Comparison of ENCODE assay signal across 18 cellular contexts in the genomic region with DNA sequence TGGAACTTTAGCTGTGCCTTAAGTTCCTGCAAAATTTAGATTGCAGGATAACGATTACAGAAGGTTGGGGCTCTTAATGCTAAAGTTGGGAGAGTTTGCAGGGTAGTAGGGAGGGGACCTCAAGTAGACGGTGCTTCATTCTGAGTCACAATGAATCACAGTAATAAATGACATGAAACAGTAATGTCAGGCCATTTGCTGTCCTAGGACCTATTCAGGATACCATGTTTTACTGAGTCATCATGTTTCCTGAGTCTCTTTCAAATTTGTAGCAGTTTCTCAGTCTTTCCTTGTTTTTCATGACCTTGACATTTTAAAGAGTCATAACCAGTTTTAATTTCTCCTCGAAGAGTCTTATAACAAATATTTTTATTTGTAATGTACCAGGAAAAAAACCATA.
"Had no signal": no experiment of that assay in that cellular context is flagged by ENCODE, and none has a peak within 500 bp of the region (broad histone marks: within the 10 kb centered on the region; RNA-seq: fewer than 3 reads in every experiment).

No MANE protein-coding gene starts in this region.

- H3K27me3 ChIP-seq: gastrocnemius medialis, neural progenitor cell, pancreas, upper lobe of left lung had no signal

- H3K27me3 Mint-ChIP-seq: activated CD4-positive, alpha-beta memory T cell treated with anti-CD3 and anti-CD28 coated beads, Interleukin-2, amount 10 ng/mL, durations not matched to agents 7 days and 5 days had no signal

- H3K4me3 ChIP-seq: gastrocnemius medialis, neural progenitor cell, pancreas, upper lobe of left lung had no signal

- H3K4me1 ChIP-seq: gastrocnemius medialis, neural progenitor cell, pancreas, upper lobe of left lung had no signal

- DNase-seq: activated CD4-positive, alpha-beta memory T cell treated with anti-CD3 and anti-CD28 coated beads, Interleukin-2, amount 10 ng/mL, durations not matched to agents 7 days and 5 days; activated CD4-positive, alpha-beta T cell treated with anti-CD3 and anti-CD28 coated beads for 1 hour; activated gamma-delta T cell treated with Interleukin-2 at 50 U/mL for 16 hours; activated naive CD8-positive, alpha-beta T cell treated with anti-CD3 and anti-CD28 coated beads for 36 hours; activated T-cell treated with anti-CD3 and anti-CD28 coated beads, Interleukin-2, amount 50 U/mL, for 72 hours; gastrocnemius medialis; islet precursor cell; pancreas; retina; small intestine; stimulated activated CD4-positive, alpha-beta T cell treated with anti-CD3 and anti-CD28 coated beads, Interleukin-2, amount 100 ng/mL, for 24 hours; stimulated activated naive CD4-positive, alpha-beta T cell; substantia nigra; upper lobe of left lung had no signal

- H3K9ac ChIP-seq: neural progenitor cell had no signal

- H3K27ac ChIP-seq: gastrocnemius medialis, neural progenitor cell, pancreas, upper lobe of left lung had no signal

- H3K36me3 Mint-ChIP-seq: activated naive CD8-positive, alpha-beta T cell treated with anti-CD3 and anti-CD28 coated beads for 36 hours; mesothelial cell of epicardium; neural progenitor cell had no signal

- H3K4me2 ChIP-seq: neural progenitor cell had no signal

- H3K27ac Mint-ChIP-seq: activated CD4-positive, alpha-beta memory T cell treated with anti-CD3 and anti-CD28 coated beads, Interleukin-2, amount 10 ng/mL, durations not matched to agents 7 days and 5 days; activated naive CD8-positive, alpha-beta T cell treated with anti-CD3 and anti-CD28 coated beads for 36 hours; activated T-cell treated with anti-CD3 and anti-CD28 coated beads, Interleukin-2, amount 50 U/mL, for 72 hours; mesothelial cell of epicardium; neural progenitor cell; T-helper 2 cell treated with Interferon-gamma antibody and Interleukin-4, amounts not matched to agents 5 μg/mL and 100 μg/mL, for 36 hours had no signal

- H3K36me3 ChIP-seq: gastrocnemius medialis, neural progenitor cell, pancreas, upper lobe of left lung had no signal

- ATAC-seq: activated T-cell treated with anti-CD3 and anti-CD28 coated beads, Interleukin-2, amount 50 U/mL, for 72 hours; gastrocnemius medialis; pancreas had no signal

- FAIRE-seq: endometrium, pancreas, small intestine had no signal

- H3K9me3 ChIP-seq: gastrocnemius medialis, pancreas, upper lobe of left lung had no signal

- H3K4me3 Mint-ChIP-seq: activated CD4-positive, alpha-beta memory T cell treated with anti-CD3 and anti-CD28 coated beads, Interleukin-2, amount 10 ng/mL, durations not matched to agents 7 days and 5 days; activated naive CD8-positive, alpha-beta T cell treated with anti-CD3 and anti-CD28 coated beads for 36 hours; activated T-cell treated with anti-CD3 and anti-CD28 coated beads, Interleukin-2, amount 50 U/mL, for 72 hours; mesothelial cell of epicardium; neural progenitor cell; T-helper 2 cell treated with Interferon-gamma antibody and Interleukin-4, amounts not matched to agents 5 μg/mL and 100 μg/mL, for 36 hours had no signal

- H2AFZ ChIP-seq: neural progenitor cell had no signal

- H3K4me1 Mint-ChIP-seq: activated CD4-positive, alpha-beta memory T cell treated with anti-CD3 and anti-CD28 coated beads, Interleukin-2, amount 10 ng/mL, durations not matched to agents 7 days and 5 days; activated naive CD8-positive, alpha-beta T cell treated with anti-CD3 and anti-CD28 coated beads for 36 hours had no signal

- H3K9me3 Mint-ChIP-seq: activated CD4-positive, alpha-beta memory T cell treated with anti-CD3 and anti-CD28 coated beads, Interleukin-2, amount 10 ng/mL, durations not matched to agents 7 days and 5 days; activated naive CD8-positive, alpha-beta T cell treated with anti-CD3 and anti-CD28 coated beads for 36 hours; activated T-cell treated with anti-CD3 and anti-CD28 coated beads, Interleukin-2, amount 50 U/mL, for 72 hours; neural progenitor cell; T-helper 2 cell treated with Interferon-gamma antibody and Interleukin-4, amounts not matched to agents 5 μg/mL and 100 μg/mL, for 36 hours had no signal
